In the genomic region with DNA sequence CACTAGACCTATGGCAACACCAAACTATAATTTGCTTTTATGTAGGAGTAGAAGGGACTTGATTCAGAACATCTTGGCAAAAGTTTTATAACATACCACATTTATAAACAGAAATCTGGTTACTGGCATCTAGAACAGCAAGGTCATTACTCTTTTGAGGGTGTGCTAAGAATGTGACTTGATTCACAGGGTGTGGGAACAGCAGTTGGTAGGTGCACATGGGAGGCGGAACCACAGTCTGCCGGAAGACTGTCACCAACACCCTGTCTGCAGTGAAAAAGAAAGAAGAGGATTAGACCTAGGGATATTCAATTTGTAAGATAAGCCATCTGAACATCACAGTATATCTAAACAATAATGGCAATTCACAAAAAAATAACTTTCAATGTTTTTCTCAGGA, we compare ENCODE assay signal across 20 cellular contexts. TPM values are rescaled to one million over a fixed set of nuclear protein-coding genes. Genes with fewer than 3 reads are reported as not detected.
DNase-seq lines count a peak whose midpoint lies in the region; ATAC-seq and TF ChIP-seq lines count a peak whose summit lies in the region.
"Had no signal": no experiment of that assay in that cellular context is flagged by ENCODE, and none has a peak within 500 bp of the region (broad histone marks: within the 10 kb centered on the region; RNA-seq: fewer than 3 reads in every experiment).

No MANE protein-coding gene starts in this region.

- H3K27ac Mint-ChIP-seq in activated T-cell treated with anti-CD3 and anti-CD28 coated beads, Interleukin-2, amount 50 U/mL, for 24 hours = peak overlapping the region; percentile 18
- peak overlapping the region in 6 of 7 donors; percentile 37 to 93 (median 86) for H3K27ac Mint-ChIP-seq in CD4-positive, alpha-beta memory T cell
- H3K27ac Mint-ChIP-seq in effector memory CD8-positive, alpha-beta T cell = peak overlapping the region; percentile 85
- H3K27ac Mint-ChIP-seq in naive thymus-derived CD8-positive, alpha-beta T cell = peak overlapping the region in 9 of 10 donors; percentile 49 to 87 (median 76)

- intact Hi-C loops in CD4-positive, alpha-beta memory T cell (cut with micrococcal nuclease) = no loop called here
- intact Hi-C loops in heart right ventricle (cut with DNase I) = loop anchor here in 1 of 10 donors (10.0 kb wide), 1 partner anchor 54 kb away; no protein-coding TSS in a partner anchor

- 96 to 97% methylated on average over 2 of the region's 2 CpGs for WGBS in heart right ventricle, 2 donors

- peaks cover 17% of the 10 kb centered on the region for H3K4me1 ChIP-seq in CD4-positive, alpha-beta memory T cell (ENCODE audit: insufficient read depth, low read length)
- no peaks in the 10 kb centered on the region for H3K4me1 ChIP-seq in heart right ventricle

- no peak overlapping the region for H3K4me3 ChIP-seq in CD4-positive, alpha-beta memory T cell (ENCODE audit: low read length in 2 of 2)
- H3K4me3 ChIP-seq in heart right ventricle = no peak overlapping the region

- H3K36me3 Mint-ChIP-seq in activated T-cell treated with anti-CD3 and anti-CD28 coated beads, Interleukin-2, amount 50 U/mL, for 24 hours (ENCODE audit: low read depth) = peaks cover 94% of the 10 kb centered on the region
- peaks cover 56 to 78% of the 10 kb centered on the region in 2 donors for H3K36me3 Mint-ChIP-seq in CD4-positive, alpha-beta memory T cell
- peaks cover 70% of the 10 kb centered on the region for H3K36me3 Mint-ChIP-seq in effector memory CD8-positive, alpha-beta T cell (ENCODE audit: insufficient read depth)
- peaks cover 17 to 91% (median 49%) of the 10 kb centered on the region in 3 donors for H3K36me3 Mint-ChIP-seq in naive thymus-derived CD8-positive, alpha-beta T cell

- H3K27ac ChIP-seq in CD4-positive, alpha-beta memory T cell (ENCODE audit: low read depth, low read length) = peak overlapping the region; percentile 30
- no peak overlapping the region for H3K27ac ChIP-seq in heart right ventricle

- no peaks in the 10 kb centered on the region for H3K9me3 Mint-ChIP-seq in activated T-cell treated with anti-CD3 and anti-CD28 coated beads, Interleukin-2, amount 50 U/mL, for 24 hours
- peaks cover 0 to 1% (median 0%) of the 10 kb centered on the region in 8 donors for H3K9me3 Mint-ChIP-seq in CD4-positive, alpha-beta memory T cell
- H3K9me3 Mint-ChIP-seq in effector memory CD8-positive, alpha-beta T cell = no peaks in the 10 kb centered on the region
- H3K9me3 Mint-ChIP-seq in naive thymus-derived CD8-positive, alpha-beta T cell = no peaks in the 10 kb centered on the region
- H3K9me3 Mint-ChIP-seq: IgD-negative memory B cell had no signal

- H3K27me3 ChIP-seq in CD4-positive, alpha-beta memory T cell (ENCODE audit: insufficient read depth, low read length) = no peaks in the 10 kb centered on the region
- H3K27me3 ChIP-seq in heart right ventricle = no peaks in the 10 kb centered on the region

- no peak overlapping the region for H3K4me3 Mint-ChIP-seq in activated T-cell treated with anti-CD3 and anti-CD28 coated beads, Interleukin-2, amount 50 U/mL, for 24 hours
- no peak overlapping the region for H3K4me3 Mint-ChIP-seq in CD4-positive, alpha-beta memory T cell
- no peak overlapping the region for H3K4me3 Mint-ChIP-seq in effector memory CD8-positive, alpha-beta T cell
- H3K4me3 Mint-ChIP-seq in naive thymus-derived CD8-positive, alpha-beta T cell = peak overlapping the region in 1 of 10 donors; percentile 34
- H3K4me3 Mint-ChIP-seq: IgD-negative memory B cell had no signal

- peaks cover 15% of the 10 kb centered on the region for H3K4me1 Mint-ChIP-seq in activated T-cell treated with anti-CD3 and anti-CD28 coated beads, Interleukin-2, amount 50 U/mL, for 24 hours (ENCODE audit: low read depth)
- H3K4me1 Mint-ChIP-seq in CD4-positive, alpha-beta memory T cell = peaks cover 14 to 26% (median 21%) of the 10 kb centered on the region in 4 donors
- H3K4me1 Mint-ChIP-seq in effector memory CD8-positive, alpha-beta T cell (ENCODE audit: low read depth in 2 of 2) = peaks cover 9 to 16% of the 10 kb centered on the region in 2 donors
- H3K4me1 Mint-ChIP-seq in naive thymus-derived CD8-positive, alpha-beta T cell = peaks cover 11 to 22% (median 20%) of the 10 kb centered on the region in 4 donors

- POLR2A ChIA-PET in CD4-positive, alpha-beta memory T cell (lab: Charles Lee; ENCODE audit: partially characterized antibody) = no interaction called here
- POLR2A ChIA-PET in naive thymus-derived CD8-positive, alpha-beta T cell (lab: Charles Lee) = interaction anchor here (0.7 kb wide), 1 partner anchor 19 kb away, joined by 4 read pairs; no protein-coding TSS in a partner anchor

- H3K9me3 ChIP-seq in CD4-positive, alpha-beta memory T cell (ENCODE audit: control insufficient read depth in 1 of 2, low read length in 2 of 2) = no peaks in the 10 kb centered on the region
- H3K9me3 ChIP-seq in heart right ventricle = no peaks in the 10 kb centered on the region

- CTCF ChIA-PET in CD4-positive, alpha-beta memory T cell (lab: Charles Lee; ENCODE audit: partially characterized antibody) = interaction anchor here (1.1 kb wide), 1 partner anchor 42 kb away, joined by 3 read pairs; no protein-coding TSS in a partner anchor

- no peak for TF ChIP-seq CTCF in heart right ventricle (IDR thresholded peaks at IDR 0.05)

- DNase-seq in activated T-cell treated with anti-CD3 and anti-CD28 coated beads, Interleukin-2, amount 50 U/mL, for 24 hours = no peak
- no peak for DNase-seq in activated T-cell treated with anti-CD3 and anti-CD28 coated beads, Interleukin-2, amount 50 U/mL, for 1 hour
- no peak for DNase-seq in CD4-positive, alpha-beta memory T cell
- no peak for DNase-seq in effector memory CD8-positive, alpha-beta T cell
- DNase-seq in naive thymus-derived CD8-positive, alpha-beta T cell = no peak
- no peak for DNase-seq in nucleus accumbens (lab: John Stamatoyannopoulos, UW)
- no peak for DNase-seq in heart right ventricle
- DNase-seq: COR-L47, DMS153, Kasumi-1, NCI-H1105 treated with DMSO at 0.1 percent for 48 hours, NCI-H1694 treated with DMSO at 0.1 percent for 48 hours, NCI-H2107, NCI-H2227 treated with DMSO at 0.1 percent for 48 hours, NCI-H524 treated with DMSO at 0.1 percent for 48 hours had no signal

- peaks cover 33% of the 10 kb centered on the region for H3K36me3 ChIP-seq in CD4-positive, alpha-beta memory T cell (ENCODE audit: insufficient read depth, low read length)
- H3K36me3 ChIP-seq in heart right ventricle = peaks cover 0 to 100% (median 81%) of the 10 kb centered on the region in 9 donors

- peak; percentile 32 for ATAC-seq in effector memory CD8-positive, alpha-beta T cell (replicated peaks)
- no peak for ATAC-seq in naive thymus-derived CD8-positive, alpha-beta T cell
- ATAC-seq in GM21367 (IDR thresholded peaks at IDR 0.05; ENCODE audit: unreplicated experiment) (no peak), heart right ventricle (no peak)

- no peaks in the 10 kb centered on the region for H3K27me3 Mint-ChIP-seq in activated T-cell treated with anti-CD3 and anti-CD28 coated beads, Interleukin-2, amount 50 U/mL, for 24 hours
- no peaks in the 10 kb centered on the region for H3K27me3 Mint-ChIP-seq in CD4-positive, alpha-beta memory T cell
- no peaks in the 10 kb centered on the region for H3K27me3 Mint-ChIP-seq in effector memory CD8-positive, alpha-beta T cell
- no peaks in the 10 kb centered on the region for H3K27me3 Mint-ChIP-seq in naive thymus-derived CD8-positive, alpha-beta T cell
- H3K27me3 Mint-ChIP-seq: IgD-negative memory B cell had no signal

RNA-seq across cellular contexts. Expression of gene ELP1, which starts 23.0 kb away (rescaled TPM):
- total RNA-seq in CD4-positive, alpha-beta memory T cell = 10 to 100 TPM; 29.4 to 32.3 TPM
- polyA plus RNA-seq in CD4-positive, alpha-beta memory T cell = 10 to 100 TPM; 21.2 to 21.3 TPM
- total RNA-seq in naive thymus-derived CD8-positive, alpha-beta T cell = 10 to 100 TPM; 35.2 to 38.8 TPM
- 10 to 100 TPM; 12.8 to 19.6 (median 12.9) TPM for polyA plus RNA-seq in naive thymus-derived CD8-positive, alpha-beta T cell
- 10 to 100 TPM; 19.2 to 31.7 (median 25.7) TPM for total RNA-seq in heart right ventricle
- 10 to 100 TPM; 11.7 to 18.2 TPM for polyA plus RNA-seq in heart right ventricle

RNA-seq across cellular contexts. Expression of gene ABITRAM, which starts 23.3 kb away (rescaled TPM):
- total RNA-seq in CD4-positive, alpha-beta memory T cell = 10 to 100 TPM in 1 of 2 experiments, 1 to 10 TPM in 1; 9.0 to 11.4 TPM
- polyA plus RNA-seq in CD4-positive, alpha-beta memory T cell = 10 to 100 TPM; 15.8 to 27.0 TPM
- 1 to 10 TPM; 9.2 TPM for total RNA-seq in naive thymus-derived CD8-positive, alpha-beta T cell
- 10 to 100 TPM; 13.1 to 14.5 (median 13.9) TPM for polyA plus RNA-seq in naive thymus-derived CD8-positive, alpha-beta T cell
- 10 to 100 TPM; 11.5 to 17.7 (median 14.6) TPM for total RNA-seq in heart right ventricle
- 10 to 100 TPM in 1 of 2 donors, 1 to 10 TPM in 1; 9.1 to 15.4 TPM for polyA plus RNA-seq in heart right ventricle

RNA-seq across cellular contexts. Expression of gene ACTL7A, which starts 48.8 kb away (rescaled TPM):
- total RNA-seq in CD4-positive, alpha-beta memory T cell = not detected
- not detected for polyA plus RNA-seq in CD4-positive, alpha-beta memory T cell
- not detected for total RNA-seq in naive thymus-derived CD8-positive, alpha-beta T cell
- not detected for polyA plus RNA-seq in naive thymus-derived CD8-positive, alpha-beta T cell
- not detected for total RNA-seq in heart right ventricle
- polyA plus RNA-seq in heart right ventricle = not detected
- total RNA-seq: A172, HT1080 had no signal
- polyA plus RNA-seq: BJ, IgD-negative memory B cell had no signal

RNA-seq across cellular contexts. Expression of gene ACTL7B, which starts 55.1 kb away (rescaled TPM):
- total RNA-seq in CD4-positive, alpha-beta memory T cell = under 1 TPM in 1 of 2 experiments, not detected in 1; 0.15 TPM
- not detected for polyA plus RNA-seq in CD4-positive, alpha-beta memory T cell
- under 1 TPM in 1 of 2 experiments, not detected in 1; 0.21 TPM for total RNA-seq in naive thymus-derived CD8-positive, alpha-beta T cell
- not detected for polyA plus RNA-seq in naive thymus-derived CD8-positive, alpha-beta T cell
- total RNA-seq in heart right ventricle = not detected
- polyA plus RNA-seq in heart right ventricle = not detected
- total RNA-seq: A172, HT1080 had no signal
- polyA plus RNA-seq: BJ, IgD-negative memory B cell had no signal

Comparison
In these comparisons a context has a peak if more than half of its experiments do, and no peak if none do; other contexts are left out.
1. H3K27ac Mint-ChIP-seq: peak in every context shown above with its lines; median percentile 86 in CD4-positive, alpha-beta memory T cell; 85 in effector memory CD8-positive, alpha-beta T cell; 76 in naive thymus-derived CD8-positive, alpha-beta T cell; 18 in activated T-cell treated with anti-CD3 and anti-CD28 coated beads, Interleukin-2, amount 50 U/mL, for 24 hours.